ENCODE assay signal across 8 cellular contexts in the genomic region with DNA sequence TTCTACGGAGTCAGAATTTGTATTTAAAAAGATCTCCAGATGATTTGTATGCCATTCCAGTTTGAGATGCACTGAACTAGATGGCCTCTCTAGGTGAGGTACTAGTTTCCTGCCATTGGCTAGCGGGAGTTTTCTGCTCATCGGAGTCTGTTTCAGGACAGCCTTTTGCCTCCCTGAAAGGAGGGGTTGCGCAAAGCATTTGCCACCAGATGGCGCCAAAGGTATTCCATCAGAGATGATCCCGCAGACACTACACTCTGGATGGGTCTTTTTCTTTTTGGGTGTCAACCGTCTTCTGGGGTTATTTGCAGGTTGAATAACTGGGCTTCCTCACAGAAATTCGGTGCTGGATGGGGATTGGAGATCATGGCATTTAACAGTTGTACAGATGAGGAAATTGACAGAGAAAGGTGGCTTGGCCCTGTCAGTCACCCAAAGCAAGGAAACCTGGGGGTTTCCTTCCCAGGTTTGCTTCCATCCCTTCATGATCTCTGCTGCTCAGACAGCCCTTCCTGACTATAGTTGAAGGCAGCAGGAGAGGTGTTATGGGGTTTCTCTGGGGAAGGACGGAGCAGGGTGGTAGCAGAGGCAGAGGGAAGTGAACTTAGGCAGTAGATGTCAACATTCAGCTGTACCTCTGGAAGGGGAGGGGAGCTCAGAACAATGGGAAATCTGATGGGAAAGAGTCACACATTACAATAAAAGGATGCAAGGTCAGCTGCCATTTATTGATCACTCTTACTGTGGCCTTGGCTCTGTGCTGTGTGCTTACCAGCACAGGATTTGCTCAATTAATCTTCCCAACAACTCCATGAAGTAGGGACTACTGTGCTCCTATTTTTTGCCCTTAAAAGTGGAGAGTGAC.
DNase-seq lines count a peak whose midpoint lies in the region; ATAC-seq and TF ChIP-seq lines count a peak whose summit lies in the region.

No MANE protein-coding gene starts in this region.

- intact Hi-C loops in activated CD4-positive, alpha-beta T cell treated with anti-CD3 and anti-CD28 coated beads for 36 hours (cut with DNase I, micrococcal nuclease) = loop anchor here (1.0 to 5.0 kb wide), 7 partner anchors 136 to 601 kb away; partner anchors contain the start of gene CCDC83 (in 1 of the 2)
- intact Hi-C loops in colonic mucosa (cut with DNase I) (loop anchor here (2.0 to 5.0 kb wide), 3 partner anchors 151 to 360 kb away; partner anchors contain the start of gene PRSS23), lower leg skin (cut with DNase I; ENCODE audit: low total_unique reads) (loop anchor here (5.0 kb wide), 1 partner anchor 356 kb away; no protein-coding TSS in a partner anchor)

- POLR2A ChIA-PET in activated CD4-positive, alpha-beta T cell treated with anti-CD3 and anti-CD28 coated beads for 36 hours (lab: Charles Lee) = no interaction called here

- no peaks in the 10 kb centered on the region for H3K36me3 Mint-ChIP-seq in activated CD4-positive, alpha-beta T cell treated with anti-CD3 and anti-CD28 coated beads for 36 hours (ENCODE audit: low read depth)

- no peaks in the 10 kb centered on the region for H3K9me3 ChIP-seq in colonic mucosa

- CTCF ChIA-PET in activated CD4-positive, alpha-beta T cell treated with anti-CD3 and anti-CD28 coated beads for 36 hours (lab: Charles Lee) = interaction anchor here (0.6 to 4.7 kb wide), 31 partner anchors 8 to 464 kb away, joined by 3 to 26 read pairs (median 4); no protein-coding TSS in a partner anchor

- no peaks in the 10 kb centered on the region for H3K4me1 ChIP-seq in colonic mucosa

- H3K27ac ChIP-seq in colonic mucosa = no peak overlapping the region

- H3K27me3 ChIP-seq in colonic mucosa = no peaks in the 10 kb centered on the region

- H3K9me3 Mint-ChIP-seq in activated CD4-positive, alpha-beta T cell treated with anti-CD3 and anti-CD28 coated beads for 36 hours (ENCODE audit: low read depth) = no peaks in the 10 kb centered on the region

- 13 to 17% methylated on average over 9 of the region's 9 CpGs for WGBS in lower leg skin, 2 donors

- no peak overlapping the region for H3K4me3 Mint-ChIP-seq in activated CD4-positive, alpha-beta T cell treated with anti-CD3 and anti-CD28 coated beads for 36 hours

- TF ChIP-seq POLR2A in lower leg skin (IDR thresholded peaks at IDR 0.05) = no peak

- ATAC-seq in GM18907 (IDR thresholded peaks at IDR 0.05; ENCODE audit: unreplicated experiment) = peak; percentile 86
- peak; percentile 74 for ATAC-seq in HG03196 (IDR thresholded peaks at IDR 0.05; ENCODE audit: unreplicated experiment)
- ATAC-seq in activated CD4-positive, alpha-beta T cell treated with anti-CD3 and anti-CD28 coated beads for 36 hours = peak; percentile 92

- no peak overlapping the region for H3K9ac ChIP-seq in colonic mucosa (ENCODE audit: low read depth in 2 of 2, low read length in 2 of 2)

- DNase-seq in AML-193 (lab: John Stamatoyannopoulos, UW) (peak; percentile 34 to 52), NCI-H345 treated with DMSO at 0.1 percent for 48 hours (lab: John Stamatoyannopoulos, UW; ENCODE audit: unreplicated experiment) (peak; percentile 64), colonic mucosa (peak; percentile 89), lower leg skin (ENCODE audit: low spot score in 2 of 2) (peak; percentile 83 to 97)
- DNase-seq in activated CD4-positive, alpha-beta T cell treated with anti-CD3 and anti-CD28 coated beads for 36 hours = peak; percentile 93
- peak; percentile 56 for DNase-seq in stimulated activated CD8-positive, alpha-beta memory T cell treated with anti-CD3 and anti-CD28 coated beads, Interleukin-12 subunit alpha, Interleukin-12 subunit beta, amount 100 ng/mL, for 1 hour (ENCODE audit: low read depth)

- H3K4me3 ChIP-seq in colonic mucosa (no peak overlapping the region), lower leg skin (ENCODE audit: low read depth, poor library complexity, severe bottlenecking) (no peak overlapping the region)

- H3K4me1 Mint-ChIP-seq in activated CD4-positive, alpha-beta T cell treated with anti-CD3 and anti-CD28 coated beads for 36 hours = peaks cover 21% of the 10 kb centered on the region

- H3K27ac Mint-ChIP-seq in activated CD4-positive, alpha-beta T cell treated with anti-CD3 and anti-CD28 coated beads for 36 hours = no peak overlapping the region

- H3K27me3 Mint-ChIP-seq in activated CD4-positive, alpha-beta T cell treated with anti-CD3 and anti-CD28 coated beads for 36 hours = no peaks in the 10 kb centered on the region

- no peaks in the 10 kb centered on the region for H3K36me3 ChIP-seq in colonic mucosa

- TF ChIP-seq CTCF in colonic mucosa (IDR thresholded peaks at IDR 0.05) (peak; percentile 89), lower leg skin (IDR thresholded peaks at IDR 0.05) (peak in 1 of 3 donors; percentile 90)

Comparison
In these comparisons a context has a peak if more than half of its experiments do, and no peak if none do; other contexts are left out.
1. DNase-seq: peak in every context shown above with its lines; median percentile 93 in activated CD4-positive, alpha-beta T cell treated with anti-CD3 and anti-CD28 coated beads for 36 hours; 90 in lower leg skin; 89 in colonic mucosa; 64 in NCI-H345 treated with DMSO at 0.1 percent for 48 hours; 56 in stimulated activated CD8-positive, alpha-beta memory T cell treated with anti-CD3 and anti-CD28 coated beads, Interleukin-12 subunit alpha, Interleukin-12 subunit beta, amount 100 ng/mL, for 1 hour; 43 in AML-193.